In genomic region chr4:149801416-149801815, GRCh38 we compare ENCODE assay signal across 35 cellular contexts. TPM values are rescaled to one million over a fixed set of nuclear protein-coding genes. Genes with fewer than 3 reads are reported as not detected.
"Had no signal": no experiment of that assay in that cellular context is flagged by ENCODE, and none has a peak within 500 bp of the region (broad histone marks: within the 10 kb centered on the region; RNA-seq: fewer than 3 reads in every experiment).

No MANE protein-coding gene starts in this region.

- H3K27ac Mint-ChIP-seq: activated B cell treated with CpG ODN at 0.5 μM for 24 hours; activated CD4-positive, alpha-beta memory T cell treated with anti-CD3 and anti-CD28 coated beads for 36 hours; activated naive CD4-positive, alpha-beta T cell treated with anti-CD3 and anti-CD28 coated beads, Interleukin-2, amount 10 ng/mL, durations not matched to agents 7 days and 5 days; activated naive CD8-positive, alpha-beta T cell; activated naive CD8-positive, alpha-beta T cell treated with anti-CD3 and anti-CD28 coated beads, Interleukin-2, amount 50 U/mL, for 24 hours had no signal

- H3K4me3 ChIP-seq: Peyer's patch, SJSA1 had no signal

- H3K4me3 Mint-ChIP-seq: activated B cell treated with CpG ODN at 0.5 μM for 24 hours; activated CD4-positive, alpha-beta memory T cell treated with anti-CD3 and anti-CD28 coated beads for 36 hours; activated naive CD4-positive, alpha-beta T cell treated with anti-CD3 and anti-CD28 coated beads, Interleukin-2, amount 10 ng/mL, durations not matched to agents 7 days and 5 days; activated naive CD8-positive, alpha-beta T cell; activated naive CD8-positive, alpha-beta T cell treated with anti-CD3 and anti-CD28 coated beads, Interleukin-2, amount 50 U/mL, for 24 hours had no signal

- DNase-seq: activated B cell treated with CpG ODN at 0.5 μM for 24 hours; activated CD4-positive, alpha-beta memory T cell treated with anti-CD3 and anti-CD28 coated beads for 36 hours; activated CD4-positive, alpha-beta T cell treated with anti-CD3 and anti-CD28 coated beads for 4 hours; activated CD4-positive, alpha-beta T cell treated with anti-CD3 and anti-CD28 coated beads, Interleukin-2, amount 50 U/mL, for 1 hour; activated CD4-positive, CD25-positive, alpha-beta regulatory T cell treated with anti-CD3 and anti-CD28 coated beads, Interleukin-2, amount 50 U/mL, for 72 hours; activated CD8-positive, alpha-beta memory T cell treated with anti-CD3 and anti-CD28 coated beads, Interleukin-2, amount 50 U/mL, for 48 hours; activated effector memory CD4-positive, alpha-beta T cell treated with Interleukin-2 at 50 U/mL for 16 hours; activated naive CD4-positive, alpha-beta T cell treated with anti-CD3 and anti-CD28 coated beads, Interleukin-2, amount 10 ng/mL, durations not matched to agents 7 days and 5 days; activated naive CD8-positive, alpha-beta T cell treated with anti-CD3 and anti-CD28 coated beads, Interleukin-2, amount 50 U/mL, for 24 hours; activated T-cell treated with anti-CD3 and anti-CD28 coated beads, Interleukin-2, amount 50 U/mL, for 48 hours; amniotic stem cell; aorta; brain microvascular endothelial cell; central memory CD4-positive, alpha-beta T cell; Kasumi-1; KG1; NCI-H1092 treated with DMSO at 0.1 percent for 48 hours; NCI-H1417; NCI-H146; NCI-H187; NCI-H2029 treated with DMSO at 0.1 percent for 48 hours; NCI-H2107; NCI-H2171; NCI-H446; NCI-H510A treated with DMSO at 0.1 percent for 48 hours; PC-3; Peyer's patch; RPMI8226; SHP77 treated with DMSO at 0.1 percent for 48 hours; SW 1271; T-helper 1 cell; T-helper 2 cell; T-helper 9 cell had no signal

- H3K36me3 Mint-ChIP-seq: activated CD4-positive, alpha-beta memory T cell treated with anti-CD3 and anti-CD28 coated beads for 36 hours; activated naive CD4-positive, alpha-beta T cell treated with anti-CD3 and anti-CD28 coated beads, Interleukin-2, amount 10 ng/mL, durations not matched to agents 7 days and 5 days; activated naive CD8-positive, alpha-beta T cell had no signal

- H3K27me3 Mint-ChIP-seq: activated B cell treated with CpG ODN at 0.5 μM for 24 hours; activated CD4-positive, alpha-beta memory T cell treated with anti-CD3 and anti-CD28 coated beads for 36 hours; activated naive CD4-positive, alpha-beta T cell treated with anti-CD3 and anti-CD28 coated beads, Interleukin-2, amount 10 ng/mL, durations not matched to agents 7 days and 5 days; activated naive CD8-positive, alpha-beta T cell treated with anti-CD3 and anti-CD28 coated beads, Interleukin-2, amount 50 U/mL, for 24 hours had no signal

- ATAC-seq: activated naive CD8-positive, alpha-beta T cell treated with anti-CD3 and anti-CD28 coated beads, Interleukin-2, amount 50 U/mL, for 24 hours; PC-3 had no signal

- H3K9me3 Mint-ChIP-seq: activated naive CD4-positive, alpha-beta T cell treated with anti-CD3 and anti-CD28 coated beads, Interleukin-2, amount 10 ng/mL, durations not matched to agents 7 days and 5 days had no signal

- H3K4me1 Mint-ChIP-seq: activated B cell treated with CpG ODN at 0.5 μM for 24 hours; activated naive CD4-positive, alpha-beta T cell treated with anti-CD3 and anti-CD28 coated beads, Interleukin-2, amount 10 ng/mL, durations not matched to agents 7 days and 5 days; activated naive CD8-positive, alpha-beta T cell treated with anti-CD3 and anti-CD28 coated beads, Interleukin-2, amount 50 U/mL, for 24 hours had no signal

RNA-seq across cellular contexts. Expression of gene IQCM, which starts 14.2 kb away (rescaled TPM):
- total RNA-seq: activated B cell treated with CpG ODN at 0.5 μM for 24 hours; activated CD4-positive, alpha-beta memory T cell treated with anti-CD3 and anti-CD28 coated beads for 36 hours; aorta; PC-3; Peyer's patch; SJSA1 had no signal
